In genomic region chr1:38990746-38991637, GRCh38 we compare ENCODE assay signal across 8 cellular contexts. TPM values are rescaled to one million over a fixed set of nuclear protein-coding genes. Genes with fewer than 3 reads are reported as not detected.
DNase-seq lines count a peak whose midpoint lies in the region; ATAC-seq and TF ChIP-seq lines count a peak whose summit lies in the region.

A gene with protein sequence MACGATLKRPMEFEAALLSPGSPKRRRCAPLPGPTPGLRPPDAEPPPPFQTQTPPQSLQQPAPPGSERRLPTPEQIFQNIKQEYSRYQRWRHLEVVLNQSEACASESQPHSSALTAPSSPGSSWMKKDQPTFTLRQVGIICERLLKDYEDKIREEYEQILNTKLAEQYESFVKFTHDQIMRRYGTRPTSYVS (plus strand): TSS chr1:38991276. CDS start chr1:38991381, 105 bp downstream.

- no peaks in the 10 kb centered on the region for H3K27me3 ChIP-seq in BE2C

- no peak for TF ChIP-seq CTCF in BE2C (IDR thresholded peaks at IDR 0.05; ENCODE audit: low read depth, low read length)

- no peaks in the 10 kb centered on the region for H3K9me3 ChIP-seq in BE2C

- H3K36me3 ChIP-seq in BE2C = 0 out of 2 replicates have a peak, but pooled peaks cover 3% of the 10 kb centered on the region

- H3K4me1 ChIP-seq in BE2C = no peaks in the 10 kb centered on the region

- peak within 1 kb of the TSS; percentile 96 for H3K27ac ChIP-seq in cingulate gyrus (ENCODE audit: low read depth, low read length)

- ATAC-seq in HG03457 (IDR thresholded peaks at IDR 0.05; ENCODE audit: unreplicated experiment) = peak; percentile 87

- peak within 1 kb of the TSS; percentile 69 for H3K4me3 ChIP-seq in BE2C (ENCODE audit: low read depth, low read length)

- DNase-seq in BE2C = peak; percentile 95
- DNase-seq in GM19240 (ENCODE audit: insufficient read length, low spot score) = peak; percentile 97
- peak; percentile 82 to 91 for DNase-seq in NCI-H524 (lab: John Stamatoyannopoulos, UW)
- peak; percentile 99 for DNase-seq in activated CD4-positive, alpha-beta T cell treated with anti-CD3 and anti-CD28 coated beads for 48 hours
- DNase-seq in kidney tubule cell (ENCODE audit: low spot score) = peak; percentile 98
- peak; percentile 91 to 94 for DNase-seq in stimulated activated CD4-positive, alpha-beta T cell treated with anti-CD3 and anti-CD28 coated beads, Interleukin-1b, Interleukin-23, amount 100 ng/mL, for 1 hour (ENCODE audit: low read depth in 2 of 2)

RNA-seq across cellular contexts. Expression of the gene that starts here (rescaled TPM):
- polyA plus RNA-seq in BE2C (2012; ENCODE audit: insufficient read depth, insufficient read length, low read depth) = 28.7 TPM

Comparison
In these comparisons a context has a peak if more than half of its experiments do, and no peak if none do; other contexts are left out.
1. Peak in every context shown above with its lines: DNase-seq, ATAC-seq, H3K4me3 ChIP-seq and H3K27ac ChIP-seq.